In the genomic region with DNA sequence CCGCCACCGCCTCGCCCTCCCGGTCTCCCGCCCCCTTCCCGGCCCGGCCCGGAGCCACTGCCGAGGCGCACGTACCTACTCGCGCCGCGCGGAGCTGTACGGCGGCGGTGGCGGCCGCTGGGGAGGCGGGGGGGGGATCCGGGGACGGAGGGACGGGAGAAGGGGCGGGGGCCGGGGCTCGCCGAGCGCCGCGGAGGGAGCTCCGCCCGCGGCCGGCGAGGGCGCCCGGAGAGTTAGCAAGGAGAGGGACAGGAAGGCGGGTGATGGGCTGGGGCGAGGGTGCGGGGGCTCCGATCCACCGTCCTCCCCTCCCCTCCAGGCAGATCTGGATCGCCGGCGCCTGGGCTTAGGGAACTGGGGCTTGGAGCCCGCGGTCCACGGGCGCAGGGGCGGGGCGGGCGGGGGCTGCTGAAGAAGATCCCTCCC, we compare ENCODE assay signal across 8 cellular contexts. TPM values are rescaled to one million over a fixed set of nuclear protein-coding genes. Genes with fewer than 3 reads are reported as not detected.
DNase-seq lines count a peak whose midpoint lies in the region; ATAC-seq and TF ChIP-seq lines count a peak whose summit lies in the region.

No MANE protein-coding gene starts in this region.

- H3K27me3 ChIP-seq in left ventricle myocardium inferior (ENCODE audit: low read depth) (peaks cover 31% of the 10 kb centered on the region), stomach (peaks cover 6 to 46% (median 25%) of the 10 kb centered on the region in 3 donors)

- TF ChIP-seq POLR2A in stomach (IDR thresholded peaks at IDR 0.05) = no peak

- no peaks in the 10 kb centered on the region for H3K9me3 ChIP-seq in left ventricle myocardium inferior (replicated peaks)
- H3K9me3 ChIP-seq in stomach = no peaks in the 10 kb centered on the region

- no peak for TF ChIP-seq CTCF in VCaP (conservative IDR thresholded peaks at IDR 0.05)
- no peak for TF ChIP-seq CTCF in left ventricle myocardium inferior (IDR thresholded peaks at IDR 0.05; ENCODE audit: borderline replicate concordance)
- no peak for TF ChIP-seq CTCF in stomach (IDR thresholded peaks at IDR 0.05)

- WGBS in stomach, 5 donors = 0 to 1% (median 1%) methylated on average over 12 to 54 of the region's 54 CpGs

- DNase-seq in NCI-H82 (lab: John Stamatoyannopoulos, UW) = peak; percentile 58
- DNase-seq in NCI-H82 treated with DMSO at 0.1 percent for 48 hours (lab: John Stamatoyannopoulos, UW; ENCODE audit: unreplicated experiment) = no peak
- no peak for DNase-seq in left ventricle myocardium inferior
- DNase-seq in stomach = no peak
- no peak for DNase-seq in occipital lobe (lab: John Stamatoyannopoulos, UW)
- DNase-seq in pons (ENCODE audit: low spot score) = no peak

- H3K4me1 ChIP-seq in left ventricle myocardium inferior = peaks cover 43% of the 10 kb centered on the region
- peaks cover 12 to 28% (median 21%) of the 10 kb centered on the region in 4 donors for H3K4me1 ChIP-seq in stomach

- no peak for ATAC-seq in HG02970 (IDR thresholded peaks at IDR 0.05; ENCODE audit: low FRiP score, unreplicated experiment)

- TF ChIP-seq EP300 in stomach (IDR thresholded peaks at IDR 0.05) = no peak

- H3K36me3 ChIP-seq in left ventricle myocardium inferior = no peaks in the 10 kb centered on the region
- H3K36me3 ChIP-seq in stomach = peaks cover 0 to 10% (median 3%) of the 10 kb centered on the region in 4 donors

- H3K27ac ChIP-seq in VCaP (peak overlapping the region; percentile 59; the same call in 1 of the 2 replicates), left ventricle myocardium inferior (replicated peaks) (peak overlapping the region; percentile 60), stomach (peak overlapping the region in 1 of 5 donors; percentile 49)

- intact Hi-C loops in left ventricle myocardium inferior (cut with micrococcal nuclease) (no loop called here), stomach (cut with DNase I; ENCODE audit: low total_unique reads) (no loop called here)

- H3K4me3 ChIP-seq in left ventricle myocardium inferior (peak overlapping the region; percentile 73), stomach (peak overlapping the region; percentile 47 to 73 (median 55))

RNA-seq across cellular contexts. Expression of a gene that starts 0.5 kb away (rescaled TPM):
- total RNA-seq in left ventricle myocardium inferior (4.2 TPM), stomach (10 to 100 TPM in 1 of 5 donors, under 1 TPM in 2, not detected in 2; 0.45 to 72.9 (median 0.73) TPM), occipital lobe (8.0 TPM)
- 1 to 10 TPM; 1.9 to 3.2 (median 2.6) TPM for polyA plus RNA-seq in stomach

RNA-seq across cellular contexts. Expression of a gene that starts 17.9 kb away (rescaled TPM):
- total RNA-seq in left ventricle myocardium inferior (0.41 TPM), stomach (not detected), occipital lobe (0.16 TPM)
- under 1 TPM in 1 of 3 donors, not detected in 2; 0.05 TPM for polyA plus RNA-seq in stomach

RNA-seq across cellular contexts. Expression of a gene that starts 40.5 kb away (rescaled TPM):
- total RNA-seq in left ventricle myocardium inferior = not detected
- not detected for total RNA-seq in stomach
- polyA plus RNA-seq in stomach = not detected
- total RNA-seq in occipital lobe = not detected
